20 cellular contexts compared by ENCODE assay signal in genomic region chr9:3468407-3469205, GRCh38. TPM values are rescaled to one million over a fixed set of nuclear protein-coding genes. Genes with fewer than 3 reads are reported as not detected.
DNase-seq lines count a peak whose midpoint lies in the region; ATAC-seq and TF ChIP-seq lines count a peak whose summit lies in the region.
"Had no signal": no experiment of that assay in that cellular context is flagged by ENCODE, and none has a peak within 500 bp of the region (broad histone marks: within the 10 kb centered on the region; RNA-seq: fewer than 3 reads in every experiment).

No MANE protein-coding gene starts in this region.

- H3K9me3 Mint-ChIP-seq in GM23338 (no peaks in the 10 kb centered on the region), chondrocyte (ENCODE audit: low read depth) (peaks cover 3% of the 10 kb centered on the region)
- no peaks in the 10 kb centered on the region for H3K9me3 Mint-ChIP-seq in activated T-helper 17 cell treated with anti-CD3 and anti-CD28 coated beads, Interleukin-2, amount 50 U/mL, for 72 hours
- H3K9me3 Mint-ChIP-seq: stimulated activated naive B cell treated with anti-CD40 and anti-IgM and Interleukin-4, amounts not matched to agents 10 μg/mL and 1 μg/mL and 100 μg/mL, for 72 hours had no signal

- H3K4me2 ChIP-seq in GM23338 = peak overlapping the region; percentile 27
- peak overlapping the region; percentile 0 for H3K4me2 ChIP-seq in osteoblast (ENCODE audit: insufficient read depth, low read length)
- H3K4me2 ChIP-seq: BLaER1, hepatocyte, KMS-11, PC-9 had no signal

- intact Hi-C loops in esophagus squamous epithelium (cut with DNase I) = loop anchor here (10.0 kb wide), 1 partner anchor 766 kb away; no protein-coding TSS in a partner anchor

- H3K79me2 ChIP-seq in GM23338 (replicated peaks; ENCODE audit: insufficient read depth) (peaks cover 31% of the 10 kb centered on the region), osteoblast (ENCODE audit: insufficient read depth, low read length) (no peaks in the 10 kb centered on the region)

- H3K4me1 Mint-ChIP-seq in GM23338 (peaks cover 21% of the 10 kb centered on the region), chondrocyte (ENCODE audit: low read depth) (peaks cover 40% of the 10 kb centered on the region)
- peaks cover 5% of the 10 kb centered on the region for H3K4me1 Mint-ChIP-seq in activated T-helper 17 cell treated with anti-CD3 and anti-CD28 coated beads, Interleukin-2, amount 50 U/mL, for 72 hours

- H3K9me3 ChIP-seq in osteoblast (ENCODE audit: low read depth, low read length) (no peaks in the 10 kb centered on the region), esophagus squamous epithelium (no peaks in the 10 kb centered on the region)
- H3K9me3 ChIP-seq: BLaER1, thyroid gland had no signal

- no peak overlapping the region; the same call in 1 of the 2 replicates for H3K27ac Mint-ChIP-seq in GM23338
- H3K27ac Mint-ChIP-seq in chondrocyte (ENCODE audit: unreplicated experiment) = peak overlapping the region; percentile 80
- no peak overlapping the region for H3K27ac Mint-ChIP-seq in activated T-helper 17 cell treated with anti-CD3 and anti-CD28 coated beads, Interleukin-2, amount 50 U/mL, for 72 hours
- H3K27ac Mint-ChIP-seq: stimulated activated naive B cell treated with anti-CD40 and anti-IgM and Interleukin-4, amounts not matched to agents 10 μg/mL and 1 μg/mL and 100 μg/mL, for 72 hours had no signal

- H3K27me3 ChIP-seq in GM23338 (ENCODE audit: insufficient read depth) = no peaks in the 10 kb centered on the region
- no peaks in the 10 kb centered on the region for H3K27me3 ChIP-seq in osteoblast (ENCODE audit: insufficient read depth, low read length)
- no peaks in the 10 kb centered on the region for H3K27me3 ChIP-seq in esophagus squamous epithelium
- H3K27me3 ChIP-seq: BLaER1, cardiac muscle cell, hepatocyte, thyroid gland had no signal

- H3K4me1 ChIP-seq in GM23338 (ENCODE audit: insufficient read depth) (peaks cover 17% of the 10 kb centered on the region), osteoblast (ENCODE audit: insufficient read depth, low read length) (peaks cover 6% of the 10 kb centered on the region), esophagus squamous epithelium (peaks cover 0 to 21% (median 0%) of the 10 kb centered on the region in 3 donors)
- H3K4me1 ChIP-seq: BLaER1 had no signal

- H2AFZ ChIP-seq in GM23338 (no peak overlapping the region), osteoblast (ENCODE audit: low read length) (no peak overlapping the region)
- H2AFZ ChIP-seq: hepatocyte, PC-9 had no signal

- no peak for TF ChIP-seq POLR2A in esophagus squamous epithelium (IDR thresholded peaks at IDR 0.05)

- DNase-seq in GM23338 (ENCODE audit: low spot score) = no peak
- peak; percentile 84 to 89 for DNase-seq in NCI-H1930 (lab: John Stamatoyannopoulos, UW)
- no peak for DNase-seq in chondrocyte (ENCODE audit: low spot score)
- no peak for DNase-seq in osteoblast (ENCODE audit: insufficient read length, low spot score, missing footprints)
- DNase-seq in NCI-H2171 treated with DMSO at 0.1 percent for 48 hours (lab: John Stamatoyannopoulos, UW) = no peak
- DNase-seq in esophagus squamous epithelium (lab: John Stamatoyannopoulos, UW) = no peak
- DNase-seq in activated CD4-positive, CD25-positive, alpha-beta regulatory T cell treated with anti-CD3 and anti-CD28 coated beads, Interleukin-2, amount 50 U/mL, for 72 hours = no peak
- DNase-seq: effector CD8-positive, alpha-beta T cell; GF-D8; NCI-H1048; nephron progenitor cell; PC-9; stimulated activated CD4-positive, alpha-beta T cell treated with anti-CD3 and anti-CD28 coated beads, Interleukin-15, amount 100 ng/mL, for 24 hours; stimulated activated naive B cell treated with anti-CD40 and anti-IgM and Interleukin-4, amounts not matched to agents 10 μg/mL and 1 μg/mL and 100 μg/mL, for 72 hours; thyroid gland had no signal

- WGBS in esophagus squamous epithelium, 2 donors = 63 to 66% methylated on average over 4 of the region's 4 CpGs

- H3K36me3 Mint-ChIP-seq in GM23338 (ENCODE audit: low read depth) = peaks cover 7% of the 10 kb centered on the region; the same call in 2 of the 3 replicates
- peaks cover 1% of the 10 kb centered on the region for H3K36me3 Mint-ChIP-seq in chondrocyte (ENCODE audit: low read depth)
- no peaks in the 10 kb centered on the region for H3K36me3 Mint-ChIP-seq in activated T-helper 17 cell treated with anti-CD3 and anti-CD28 coated beads, Interleukin-2, amount 50 U/mL, for 72 hours (ENCODE audit: low read depth)

- ATAC-seq in GM23338 = no peak
- no peak for ATAC-seq in activated T-helper 17 cell treated with anti-CD3 and anti-CD28 coated beads, Interleukin-2, amount 50 U/mL, for 72 hours (replicated peaks)

- H3K27me3 Mint-ChIP-seq in GM23338 (ENCODE audit: insufficient read depth, low read depth, poor library complexity) (peaks cover 2% of the 10 kb centered on the region), chondrocyte (ENCODE audit: low read depth) (no peaks in the 10 kb centered on the region)
- no peaks in the 10 kb centered on the region for H3K27me3 Mint-ChIP-seq in activated T-helper 17 cell treated with anti-CD3 and anti-CD28 coated beads, Interleukin-2, amount 50 U/mL, for 72 hours
- H3K27me3 Mint-ChIP-seq: stimulated activated naive B cell treated with anti-CD40 and anti-IgM and Interleukin-4, amounts not matched to agents 10 μg/mL and 1 μg/mL and 100 μg/mL, for 72 hours had no signal

- H3K27ac ChIP-seq in GM23338 (ENCODE audit: low read depth) (peak overlapping the region; percentile 21; the same call in 1 of the 2 replicates), osteoblast (ENCODE audit: low read depth, low read length) (no peak overlapping the region), esophagus squamous epithelium (no peak overlapping the region)
- H3K27ac ChIP-seq: BLaER1, cardiac muscle cell, hepatocyte, KMS-11, PC-9, thyroid gland had no signal

- H3K9me2 ChIP-seq in GM23338 (ENCODE audit: insufficient read depth) = no peaks in the 10 kb centered on the region

- H3K4me3 Mint-ChIP-seq in GM23338 (no peak overlapping the region), chondrocyte (ENCODE audit: unreplicated experiment) (peak overlapping the region; percentile 21)
- H3K4me3 Mint-ChIP-seq in activated T-helper 17 cell treated with anti-CD3 and anti-CD28 coated beads, Interleukin-2, amount 50 U/mL, for 72 hours = no peak overlapping the region
- H3K4me3 Mint-ChIP-seq: nephron progenitor cell; stimulated activated naive B cell treated with anti-CD40 and anti-IgM and Interleukin-4, amounts not matched to agents 10 μg/mL and 1 μg/mL and 100 μg/mL, for 72 hours had no signal

- H3K4me3 ChIP-seq in GM23338 (no peak overlapping the region), osteoblast (ENCODE audit: insufficient read depth, low read length) (no peak overlapping the region), esophagus squamous epithelium (no peak overlapping the region)
- H3K4me3 ChIP-seq: BLaER1, cardiac muscle cell, hepatocyte, PC-9, thyroid gland had no signal

- no peaks in the 10 kb centered on the region for H3K36me3 ChIP-seq in GM23338 (ENCODE audit: insufficient read depth)
- no peaks in the 10 kb centered on the region for H3K36me3 ChIP-seq in osteoblast (ENCODE audit: insufficient read depth, low read length)
- H3K36me3 ChIP-seq in esophagus squamous epithelium = no peaks in the 10 kb centered on the region
- H3K36me3 ChIP-seq: BLaER1, cardiac muscle cell, thyroid gland had no signal

- H4K20me1 ChIP-seq in GM23338 (replicated peaks; ENCODE audit: insufficient read depth) (0 out of 2 replicates have a peak, but pooled peaks cover 3% of the 10 kb centered on the region), osteoblast (ENCODE audit: insufficient read depth, low read length) (no peaks in the 10 kb centered on the region)
- H4K20me1 ChIP-seq: BLaER1 had no signal

- TF ChIP-seq CTCF in GM23338 (conservative IDR thresholded peaks at IDR 0.05; ENCODE audit: low read depth in 2 of 2) (no peak), chondrocyte (IDR thresholded peaks at IDR 0.05) (no peak), osteoblast (IDR thresholded peaks at IDR 0.05; ENCODE audit: extremely low read depth, low read depth, low read length) (no peak), esophagus squamous epithelium (IDR thresholded peaks at IDR 0.05) (no peak)

- H3F3A ChIP-seq in GM23338 (replicated peaks; ENCODE audit: low read depth) = no peaks in the 10 kb centered on the region

TF ChIP-seq in GM23338, 12 proteins besides CTCF, POLR2A, EP300 and RAD21:
- TF ChIP-seq EZH2phosphoT487 (IDR thresholded peaks at IDR 0.05; ENCODE audit: unreplicated experiment) = no peak
- peak; percentile 56; the same call in 1 of the 2 replicates for TF ChIP-seq NANOG (IDR thresholded peaks at IDR 0.05; ENCODE audit: borderline replicate concordance)
- no peak for TF ChIP-seq REST (IDR thresholded peaks at IDR 0.05; ENCODE audit: unreplicated experiment)

RNA-seq across cellular contexts. Expression of gene RFX3, which starts 57.2 kb away (rescaled TPM):
- 16.2 and 22.1 TPM in 2 replicates for total RNA-seq in GM23338 (2014; rRNA removed; shearing (Covaris generic))
- 7.5 and 9.8 TPM in 2 replicates for polyA plus RNA-seq in GM23338 (2016; fragmentation: Nextera tagmentation; extraction: Ambion mirVana)
- total RNA-seq in chondrocyte (4.0 to 10.6 TPM (median 4.1 TPM) in 3 replicates), osteoblast (1.4 and 2.9 TPM in 2 replicates), esophagus squamous epithelium (1 to 10 TPM in 3 of 4 donors, under 1 TPM in 1; 0.91 to 6.5 (median 3.3) TPM)
- total RNA-seq in activated T-helper 17 cell treated with anti-CD3 and anti-CD28 coated beads, Interleukin-2, amount 50 U/mL, for 72 hours = 10 to 100 TPM in 1 of 2 donors, 1 to 10 TPM in 1; 8.7 to 19.8 TPM

Comparison
In these comparisons a context has a peak if more than half of its experiments do, and no peak if none do; other contexts are left out.
1. DNase-seq: peak in NCI-H1930 (2 of 2); none in GM23338 (single experiment), chondrocyte (single experiment), osteoblast (single experiment), NCI-H2171 treated with DMSO at 0.1 percent for 48 hours (single experiment), esophagus squamous epithelium (single experiment) and activated CD4-positive, CD25-positive, alpha-beta regulatory T cell treated with anti-CD3 and anti-CD28 coated beads, Interleukin-2, amount 50 U/mL, for 72 hours (single experiment).